ENCODE assay signal across 8 cellular contexts in genomic region chr3:119810018-119810435, GRCh38. TPM values are rescaled to one million over a fixed set of nuclear protein-coding genes. Genes with fewer than 3 reads are reported as not detected.
A peak's percentile ranks its signal among the peaks of the same experiment; 100 is the strongest.
DNase-seq lines count a peak whose midpoint lies in the region; ATAC-seq, FAIRE-seq and TF ChIP-seq lines count a peak whose summit lies in the region.

No MANE protein-coding gene starts in this region.

- no peaks in the 10 kb centered on the region for H4K20me1 ChIP-seq in PC-9 (ENCODE audit: insufficient read depth)

- peak overlapping the region; percentile 66 for H3K9ac ChIP-seq in adipocyte (ENCODE audit: low read length)

- DNase-seq in GM18507 (ENCODE audit: extremely low spot score, insufficient read length, low read depth), result peak; percentile 43
- DNase-seq in RWPE2 (ENCODE audit: low spot score), result no peak
- DNase-seq in adipocyte (ENCODE audit: low read depth), result peak; percentile 16
- peak; percentile 59 for DNase-seq in kidney tubule cell (ENCODE audit: low spot score)
- DNase-seq in stimulated activated CD8-positive, alpha-beta memory T cell treated with anti-CD3 and anti-CD28 coated beads, Interleukin-12 subunit alpha, Interleukin-12 subunit beta, amount 100 ng/mL, for 4 hours (ENCODE audit: low read depth), result peak; percentile 51
- no peak for DNase-seq in effector CD8-positive, alpha-beta T cell (lab: John Stamatoyannopoulos, UW)
- DNase-seq in PC-9, result no peak

- no peaks in the 10 kb centered on the region for H3K9me2 ChIP-seq in PC-9 (ENCODE audit: insufficient read depth)

- POLR2A ChIA-PET in PC-9 (lab: Charles Lee; ENCODE audit: unreplicated experiment), result no interaction called here

- intact Hi-C loops in PC-9 (cut with micrococcal nuclease; ENCODE audit: unreplicated experiment), result no loop called here

- no peak overlapping the region for H3K27ac ChIP-seq in RWPE2 (ENCODE audit: poor library complexity, severe bottlenecking)
- no peak overlapping the region for H3K27ac ChIP-seq in PC-9

- H3K9me3 ChIP-seq in RWPE2 (ENCODE audit: severe bottlenecking) (no peaks in the 10 kb centered on the region), adipocyte (ENCODE audit: control insufficient read depth, low read length) (peaks cover 4% of the 10 kb centered on the region), PC-9 (ENCODE audit: insufficient read depth, low read depth) (no peaks in the 10 kb centered on the region)

- no peaks in the 10 kb centered on the region for H3K27me3 ChIP-seq in RWPE2 (ENCODE audit: insufficient read depth, poor library complexity, severe bottlenecking)
- H3K27me3 ChIP-seq in adipocyte (replicated peaks; ENCODE audit: control insufficient read depth, insufficient read depth, low read length), result peaks cover 23% of the 10 kb centered on the region
- no peaks in the 10 kb centered on the region; the same call in 1 of the 2 replicates for H3K27me3 ChIP-seq in PC-9 (ENCODE audit: insufficient read depth, low read depth)

- no peaks in the 10 kb centered on the region for H3K79me2 ChIP-seq in PC-9 (ENCODE audit: low read depth)

- peak; percentile 18 for FAIRE-seq in GM18507 (lab: Jason Lieb, UNC)

- H3K4me2 ChIP-seq in PC-9, result no peak overlapping the region

- BruUV-seq in PC-9 (replicated peaks; lab: Mats Ljungman, UMichigan), result no TSS peak

- H3K36me3 ChIP-seq in RWPE2 (ENCODE audit: low read depth) (no peaks in the 10 kb centered on the region), adipocyte (ENCODE audit: control insufficient read depth, insufficient read depth, low read length, severe bottlenecking) (no peaks in the 10 kb centered on the region), PC-9 (ENCODE audit: low read depth) (no peaks in the 10 kb centered on the region)

- no peaks in the 10 kb centered on the region for H3K4me1 ChIP-seq in RWPE2 (ENCODE audit: insufficient read depth, poor library complexity, severe bottlenecking)
- H3K4me1 ChIP-seq in adipocyte (ENCODE audit: control insufficient read depth, insufficient read depth, low read length), result no peaks in the 10 kb centered on the region
- no peaks in the 10 kb centered on the region for H3K4me1 ChIP-seq in PC-9 (replicated peaks; ENCODE audit: insufficient read depth)

- H3K4me3 ChIP-seq in RWPE2 (ENCODE audit: severe bottlenecking) (no peak overlapping the region), adipocyte (ENCODE audit: low read length) (peak overlapping the region; percentile 76), PC-9 (no peak overlapping the region)

- ATAC-seq in HG02763 (IDR thresholded peaks at IDR 0.05; ENCODE audit: unreplicated experiment), result peak; percentile 74
- peak; percentile 46 for ATAC-seq in RWPE2 (ENCODE audit: low read depth)

- H3F3A ChIP-seq in PC-9 (ENCODE audit: insufficient read depth, low read depth), result no peaks in the 10 kb centered on the region

- CTCF ChIA-PET in PC-9 (lab: Charles Lee), result no interaction called here

- TF ChIP-seq CTCF in RWPE2 (IDR thresholded peaks at IDR 0.05; ENCODE audit: poor library complexity, severe bottlenecking) (no peak), PC-9 (conservative IDR thresholded peaks at IDR 0.05) (no peak)

- H2AFZ ChIP-seq in PC-9, result no peak overlapping the region

RNA-seq across cellular contexts. Expression of gene NR1I2, which starts 28.1 kb away (rescaled TPM):
- not detected in 2 replicates for total RNA-seq in PC-9 (2021)

Comparison
In these comparisons a context has a peak if more than half of its experiments do, and no peak if none do; other contexts are left out.
1. DNase-seq: peak in GM18507 (single experiment), adipocyte (single experiment), kidney tubule cell (single experiment) and stimulated activated CD8-positive, alpha-beta memory T cell treated with anti-CD3 and anti-CD28 coated beads, Interleukin-12 subunit alpha, Interleukin-12 subunit beta, amount 100 ng/mL, for 4 hours (single experiment); none in RWPE2 (single experiment), effector CD8-positive, alpha-beta T cell (single experiment) and PC-9 (0 of 2).